ENCODE assay signal across 18 cellular contexts in genomic region chr3:58580826-58581327, GRCh38. TPM values are rescaled to one million over a fixed set of nuclear protein-coding genes. Genes with fewer than 3 reads are reported as not detected.
A peak's percentile ranks its signal among the peaks of the same experiment; 100 is the strongest.
DNase-seq lines count a peak whose midpoint lies in the region; ATAC-seq and TF ChIP-seq lines count a peak whose summit lies in the region.
"Had no signal": no experiment of that assay in that cellular context is flagged by ENCODE, and none has a peak within 500 bp of the region (broad histone marks: within the 10 kb centered on the region; RNA-seq: fewer than 3 reads in every experiment).

No MANE protein-coding gene starts in this region.

- no peak overlapping the region for H3K9ac ChIP-seq in HUES48 (ENCODE audit: low read depth, low read length)
- no peak overlapping the region for H3K9ac ChIP-seq in iPS-20b (ENCODE audit: low read depth, low read length)
- H3K9ac ChIP-seq: SK-N-SH had no signal

- H3K4me1 Mint-ChIP-seq in chondrocyte (ENCODE audit: low read depth): peaks cover 21% of the 10 kb centered on the region

- 76% methylated on average over 4 of the region's 4 CpGs for WGBS in prostate gland

- H3K27me3 ChIP-seq in HUES48 (ENCODE audit: control insufficient read depth, insufficient read depth, low read length) (peaks cover 22% of the 10 kb centered on the region), iPS-20b (ENCODE audit: insufficient read depth, low read length) (peaks cover 28% of the 10 kb centered on the region), prostate gland (replicated peaks; ENCODE audit: insufficient read depth) (no peaks in the 10 kb centered on the region)
- H3K27me3 ChIP-seq: ascending aorta had no signal

- H3K27ac ChIP-seq in HUES48 (ENCODE audit: low read depth, low read length): peak overlapping the region; percentile 82
- no peak overlapping the region for H3K27ac ChIP-seq in iPS-20b (ENCODE audit: low read length)
- H3K27ac ChIP-seq in prostate gland: peak overlapping the region; percentile 6 to 29
- H3K27ac ChIP-seq: ascending aorta, tibial artery had no signal

- H3K4me1 ChIP-seq in HUES48 (ENCODE audit: control insufficient read depth, insufficient read depth, low read length): peaks cover 33% of the 10 kb centered on the region
- peaks cover 17% of the 10 kb centered on the region; the same call in 1 of the 2 replicates for H3K4me1 ChIP-seq in iPS-20b (ENCODE audit: insufficient read depth, low read length)
- peaks cover 14% of the 10 kb centered on the region for H3K4me1 ChIP-seq in prostate gland (replicated peaks)

- no peak overlapping the region for H3K4me3 ChIP-seq in HUES48 (ENCODE audit: low read depth, low read length)
- H3K4me3 ChIP-seq in iPS-20b (ENCODE audit: low read length): peak overlapping the region; percentile 25; the same call in 1 of the 2 replicates
- H3K4me3 ChIP-seq in prostate gland: no peak overlapping the region
- H3K4me3 ChIP-seq: ascending aorta, mucosa of descending colon, tibial artery had no signal

- H3K36me3 ChIP-seq in HUES48 (ENCODE audit: control insufficient read depth, insufficient read depth, low read length) (no peaks in the 10 kb centered on the region), iPS-20b (ENCODE audit: insufficient read depth, low read depth, low read length) (no peaks in the 10 kb centered on the region), prostate gland (no peaks in the 10 kb centered on the region)
- H3K36me3 ChIP-seq: ascending aorta, tibial artery had no signal

- no peak for ATAC-seq in HG03196 (IDR thresholded peaks at IDR 0.05; ENCODE audit: unreplicated experiment)
- ATAC-seq in HG03135 (IDR thresholded peaks at IDR 0.05; ENCODE audit: unreplicated experiment): no peak
- ATAC-seq: activated CD8-positive, alpha-beta T cell treated with anti-CD3 and anti-CD28 coated beads, Interleukin-2, amount 10 ng/mL, durations not matched to agents 7 days and 5 days; mucosa of descending colon; stimulated activated memory B cell treated with anti-CD40 and anti-IgM and Interleukin-4, amounts not matched to agents 10 μg/mL and 1 μg/mL and 100 μg/mL, for 72 hours had no signal

- TF ChIP-seq POLR2A in prostate gland (IDR thresholded peaks at IDR 0.05): no peak

- H3K9me3 ChIP-seq in HUES48 (ENCODE audit: control insufficient read depth, insufficient read depth, low read length) (no peaks in the 10 kb centered on the region), iPS-20b (ENCODE audit: insufficient read depth, low read depth, low read length) (no peaks in the 10 kb centered on the region), prostate gland (no peaks in the 10 kb centered on the region)
- H3K9me3 ChIP-seq: ascending aorta, mucosa of descending colon, SK-N-SH, tibial artery had no signal

- no peak overlapping the region for H3K4me3 Mint-ChIP-seq in chondrocyte (ENCODE audit: unreplicated experiment)
- H3K4me3 Mint-ChIP-seq: activated CD8-positive, alpha-beta T cell treated with anti-CD3 and anti-CD28 coated beads, Interleukin-2, amount 10 ng/mL, durations not matched to agents 7 days and 5 days; activated naive CD4-positive, alpha-beta T cell treated with anti-CD3 and anti-CD28 coated beads for 36 hours; activated T-cell treated with anti-CD3 and anti-CD28 coated beads, Interleukin-2, amount 50 U/mL, for 24 hours; stimulated activated memory B cell treated with anti-CD40 and anti-IgM and Interleukin-4, amounts not matched to agents 10 μg/mL and 1 μg/mL and 100 μg/mL, for 72 hours had no signal

- intact Hi-C loops in prostate gland (cut with DNase I): no loop called here

- H3K27me3 Mint-ChIP-seq in chondrocyte (ENCODE audit: low read depth): peaks cover 16% of the 10 kb centered on the region

- H3K36me3 Mint-ChIP-seq in chondrocyte (ENCODE audit: low read depth): no peaks in the 10 kb centered on the region
- H3K36me3 Mint-ChIP-seq: stimulated activated memory B cell treated with anti-CD40 and anti-IgM and Interleukin-4, amounts not matched to agents 10 μg/mL and 1 μg/mL and 100 μg/mL, for 72 hours had no signal

- no peak for TF ChIP-seq CTCF in chondrocyte (IDR thresholded peaks at IDR 0.05)
- TF ChIP-seq CTCF in prostate gland (IDR thresholded peaks at IDR 0.05): no peak

- peak; percentile 53 for DNase-seq in chondrocyte (ENCODE audit: low spot score)
- DNase-seq in prostate gland (ENCODE audit: low spot score): no peak
- no peak for DNase-seq in NCI-H1436 (lab: John Stamatoyannopoulos, UW)
- DNase-seq: activated CD4-positive, CD25-positive, alpha-beta regulatory T cell; activated CD8-positive, alpha-beta T cell treated with anti-CD3 and anti-CD28 coated beads, Interleukin-2, amount 10 ng/mL, durations not matched to agents 7 days and 5 days; activated naive CD4-positive, alpha-beta T cell treated with anti-CD3 and anti-CD28 coated beads for 36 hours; activated T-cell treated with anti-CD3 and anti-CD28 coated beads, Interleukin-2, amount 50 U/mL, for 24 hours; mucosa of descending colon; NCI-H1417 treated with DMSO at 0.1 percent for 48 hours; SK-N-SH; T-helper 9 cell; tibial artery had no signal

- H3K27ac Mint-ChIP-seq in chondrocyte (ENCODE audit: unreplicated experiment): no peak overlapping the region
- H3K27ac Mint-ChIP-seq: activated CD8-positive, alpha-beta T cell treated with anti-CD3 and anti-CD28 coated beads, Interleukin-2, amount 10 ng/mL, durations not matched to agents 7 days and 5 days; activated naive CD4-positive, alpha-beta T cell treated with anti-CD3 and anti-CD28 coated beads for 36 hours; activated T-cell treated with anti-CD3 and anti-CD28 coated beads, Interleukin-2, amount 50 U/mL, for 24 hours; stimulated activated memory B cell treated with anti-CD40 and anti-IgM and Interleukin-4, amounts not matched to agents 10 μg/mL and 1 μg/mL and 100 μg/mL, for 72 hours had no signal

- H3K9me3 Mint-ChIP-seq in chondrocyte (ENCODE audit: low read depth): no peaks in the 10 kb centered on the region
- H3K9me3 Mint-ChIP-seq: activated naive CD4-positive, alpha-beta T cell treated with anti-CD3 and anti-CD28 coated beads for 36 hours; activated T-cell treated with anti-CD3 and anti-CD28 coated beads, Interleukin-2, amount 50 U/mL, for 24 hours; stimulated activated memory B cell treated with anti-CD40 and anti-IgM and Interleukin-4, amounts not matched to agents 10 μg/mL and 1 μg/mL and 100 μg/mL, for 72 hours had no signal

RNA-seq across cellular contexts. Expression of gene FAM107A, which starts 3.7 kb away (rescaled TPM):
- total RNA-seq in chondrocyte: not detected in 3 replicates
- total RNA-seq in prostate gland: 10 to 100 TPM; 54.5 to 80.2 TPM
- total RNA-seq: activated CD8-positive, alpha-beta T cell treated with anti-CD3 and anti-CD28 coated beads, Interleukin-2, amount 10 ng/mL, durations not matched to agents 7 days and 5 days; activated naive CD4-positive, alpha-beta T cell treated with anti-CD3 and anti-CD28 coated beads for 36 hours had no signal

RNA-seq across cellular contexts. Expression of gene ACOX2, which starts 43.9 kb away (rescaled TPM):
- total RNA-seq in chondrocyte: 0.56 to 1.9 TPM (median 0.57 TPM) in 3 replicates
- total RNA-seq in prostate gland: 10 to 100 TPM; 19.7 to 42.5 TPM
- total RNA-seq: activated CD8-positive, alpha-beta T cell treated with anti-CD3 and anti-CD28 coated beads, Interleukin-2, amount 10 ng/mL, durations not matched to agents 7 days and 5 days; activated naive CD4-positive, alpha-beta T cell treated with anti-CD3 and anti-CD28 coated beads for 36 hours had no signal

Comparison
In these comparisons a context has a peak if more than half of its experiments do, and no peak if none do; other contexts are left out.
1. RNA of gene FAM107A, which starts 3.7 kb away (total RNA-seq): 54.5 to 80.2 TPM in prostate gland; not detected in chondrocyte; every median in the first group is over 10 times any median in the second.